Comparison of ENCODE assay signal across 17 cellular contexts in genomic region chr16:66469932-66470546, GRCh38. TPM values are rescaled to one million over a fixed set of nuclear protein-coding genes. Genes with fewer than 3 reads are reported as not detected.
DNase-seq lines count a peak whose midpoint lies in the region; TF ChIP-seq lines count a peak whose summit lies in the region.
"Had no signal": no experiment of that assay in that cellular context is flagged by ENCODE, and none has a peak within 500 bp of the region (broad histone marks: within the 10 kb centered on the region; RNA-seq: fewer than 3 reads in every experiment).

No MANE protein-coding gene starts in this region.

- peaks cover 5% of the 10 kb centered on the region; the same call in 1 of the 2 replicates for H3F3A ChIP-seq in PC-9 (ENCODE audit: insufficient read depth, low read depth)

- peak; percentile 15 for DNase-seq in activated CD8-positive, alpha-beta memory T cell treated with anti-CD3 and anti-CD28 coated beads for 24 hours
- DNase-seq in activated CD8-positive, alpha-beta memory T cell treated with anti-CD3 and anti-CD28 coated beads, Interleukin-2, amount 50 U/mL, for 4 hours = no peak
- DNase-seq in coronary artery (ENCODE audit: low spot score) = peak; percentile 47
- no peak for DNase-seq in neuronal stem cell (ENCODE audit: low spot score)
- no peak for DNase-seq in NCI-H524 (lab: John Stamatoyannopoulos, UW)
- DNase-seq in NCI-H146 (lab: John Stamatoyannopoulos, UW) = no peak
- no peak for DNase-seq in PC-9
- DNase-seq: 8988T; CD4-positive, alpha-beta memory T cell; DMS153; DMS79 treated with DMSO at 0.1 percent for 48 hours; GF-D8 had no signal

- H3K23ac ChIP-seq in neuronal stem cell (ENCODE audit: low read depth, low read length, poor library complexity) = peak overlapping the region; percentile 82

- H4K91ac ChIP-seq in neuronal stem cell (ENCODE audit: low read depth, low read length, poor library complexity) = no peak overlapping the region

- no peak overlapping the region for H3K14ac ChIP-seq in neuronal stem cell (ENCODE audit: low read length)

- no peaks in the 10 kb centered on the region for H3K9me2 ChIP-seq in PC-9 (ENCODE audit: insufficient read depth)

- H3K79me1 ChIP-seq in neuronal stem cell (ENCODE audit: low read depth, low read length) = no peaks in the 10 kb centered on the region

- H3K36me3 ChIP-seq in HEK293 (ENCODE audit: control insufficient read depth in 2 of 2, insufficient read depth in 1 of 2, low read length in 2 of 2) (no peaks in the 10 kb centered on the region), neuronal stem cell (replicated peaks in 1 of 2; ENCODE audit: control insufficient read depth in 2 of 2, insufficient read depth in 2 of 2, low read length in 2 of 2) (no peaks in the 10 kb centered on the region), PC-9 (ENCODE audit: low read depth) (no peaks in the 10 kb centered on the region)
- H3K36me3 ChIP-seq: BLaER1 had no signal

- WGBS in neuronal stem cell (ENCODE audit: extremely low coverage in 2 of 2, insufficient read length in 2 of 2, insufficient replicate concordance in 1 of 2), 2 donors = 100% methylated on average over 1 of the region's 6 CpGs

- BruUV-seq in PC-9 (replicated peaks; lab: Mats Ljungman, UMichigan) = no TSS peak

- no peak overlapping the region for H3K4ac ChIP-seq in neuronal stem cell (ENCODE audit: low read length)

- H3K9me3 ChIP-seq in HEK293 (ENCODE audit: control insufficient read depth, insufficient read depth, low read depth, low read length) = no peaks in the 10 kb centered on the region
- H3K9me3 ChIP-seq in neuronal stem cell (replicated peaks in 1 of 2; ENCODE audit: control insufficient read depth in 2 of 2, insufficient read depth in 1 of 2, low read depth in 1 of 2, low read length in 2 of 2) = no peaks in the 10 kb centered on the region
- H3K9me3 ChIP-seq in PC-9 (ENCODE audit: insufficient read depth, low read depth) = no peaks in the 10 kb centered on the region

- CTCF ChIA-PET in HEK293 (lab: Yijun Ruan, JAX) (interaction anchor here (0.7 to 1.0 kb wide), 2 partner anchors 126 to 194 kb away, joined by 3 read pairs; no protein-coding TSS in a partner anchor), PC-9 (lab: Charles Lee) (interaction anchor here (0.6 kb wide), 1 partner anchor 137 kb away, joined by 3 read pairs; no protein-coding TSS in a partner anchor)

- H2BK120ac ChIP-seq in neuronal stem cell (ENCODE audit: low read depth, low read length) = no peak overlapping the region

- H3K79me2 ChIP-seq in PC-9 (ENCODE audit: low read depth) = no peaks in the 10 kb centered on the region

- POLR2A ChIA-PET in HEK293 (lab: Yijun Ruan, JAX) = no interaction called here
- POLR2A ChIA-PET in PC-9 (lab: Charles Lee; ENCODE audit: unreplicated experiment) = no interaction called here

- H3K4me1 ChIP-seq in HEK293 (ENCODE audit: control insufficient read depth, insufficient read depth, low read length) = peaks cover 5% of the 10 kb centered on the region
- peaks cover 0 to 1% of the 10 kb centered on the region in 2 donors for H3K4me1 ChIP-seq in neuronal stem cell (ENCODE audit: control insufficient read depth in 2 of 2, insufficient read depth in 1 of 2, low read depth in 1 of 2, low read length in 2 of 2)
- peaks cover 13% of the 10 kb centered on the region for H3K4me1 ChIP-seq in PC-9 (replicated peaks; ENCODE audit: insufficient read depth)

- no peak overlapping the region for H4K8ac ChIP-seq in neuronal stem cell (ENCODE audit: low read depth, low read length)

- peak overlapping the region; percentile 69 for H2AK5ac ChIP-seq in neuronal stem cell (ENCODE audit: low read depth, low read length)

- H3K4me2 ChIP-seq in neuronal stem cell (ENCODE audit: insufficient read depth, low read length, poor library complexity, severe bottlenecking) (no peak overlapping the region), PC-9 (no peak overlapping the region)
- H3K4me2 ChIP-seq: BLaER1, GM23338 had no signal

- H4K20me1 ChIP-seq in PC-9 (ENCODE audit: insufficient read depth) = no peaks in the 10 kb centered on the region
- H4K20me1 ChIP-seq: BLaER1 had no signal

- H3K4me3 ChIP-seq in HEK293 (ENCODE audit: low read depth, low read length) (no peak overlapping the region), coronary artery (no peak overlapping the region), neuronal stem cell (ENCODE audit: low read length in 2 of 2) (no peak overlapping the region), PC-9 (no peak overlapping the region)
- H3K4me3 ChIP-seq: BLaER1, GM23338 had no signal

- H3K27ac ChIP-seq in HEK293 (ENCODE audit: extremely low read depth, low read depth, low read length) (no peak overlapping the region), coronary artery (no peak overlapping the region), neuronal stem cell (replicated peaks; ENCODE audit: low read length) (no peak overlapping the region), PC-9 (no peak overlapping the region)
- H3K27ac ChIP-seq: BLaER1 had no signal

- H3K27me3 ChIP-seq in neuronal stem cell (ENCODE audit: control insufficient read depth in 3 of 3, insufficient read depth in 3 of 3, low read depth in 1 of 3, low read length in 3 of 3) (no peaks in the 10 kb centered on the region), PC-9 (ENCODE audit: insufficient read depth, low read depth) (no peaks in the 10 kb centered on the region)
- H3K27me3 ChIP-seq: BLaER1 had no signal

- H3K9ac ChIP-seq in neuronal stem cell (ENCODE audit: low read depth, low read length, poor library complexity) = no peak overlapping the region
- H3K9ac ChIP-seq: BLaER1 had no signal

- H2AFZ ChIP-seq in neuronal stem cell (ENCODE audit: low read length) (no peak overlapping the region), PC-9 (no peak overlapping the region)
- H2AFZ ChIP-seq: GM23338 had no signal

- peak overlapping the region; percentile 40 for H2BK5ac ChIP-seq in neuronal stem cell (ENCODE audit: low read length)

- TF ChIP-seq CTCF in HEK293 (tag by site-specific recombination; IDR thresholded peaks at IDR 0.05) = no peak
- no peak for TF ChIP-seq CTCF in coronary artery (IDR thresholded peaks at IDR 0.05)
- TF ChIP-seq CTCF in PC-9 (conservative IDR thresholded peaks at IDR 0.05) = no peak

- H3K18ac ChIP-seq in neuronal stem cell (ENCODE audit: low read length) = no peak overlapping the region

- no peak overlapping the region for H2BK15ac ChIP-seq in neuronal stem cell (ENCODE audit: low read length)

- intact Hi-C loops in PC-9 (cut with micrococcal nuclease; ENCODE audit: unreplicated experiment) = no loop called here

- H2BK12ac ChIP-seq in neuronal stem cell (ENCODE audit: low read length) = no peak overlapping the region

TF ChIP-seq in HEK293, 187 proteins besides CTCF, POLR2A, EP300 and RAD21:
- TF ChIP-seq KLF17 (tag by site-specific recombination; IDR thresholded peaks at IDR 0.05) (no peak), ZSCAN23 (tag by site-specific recombination; IDR thresholded peaks at IDR 0.05) (no peak), ZNF366 (tag by site-specific recombination; conservative IDR thresholded peaks at IDR 0.05) (peak; percentile 97), KLF8 (tag by site-specific recombination; IDR thresholded peaks at IDR 0.05) (no peak)

RNA-seq across cellular contexts. Expression of gene BEAN1, which starts 42.9 kb away (rescaled TPM):
- polyA plus RNA-seq in neuronal stem cell (2013, experiment 1 of 2) = 1.4 TPM
- 1.6 TPM for polyA plus RNA-seq in neuronal stem cell (2013, experiment 2 of 2)
- total RNA-seq in PC-9 (2021) = 0.37 and 0.48 TPM in 2 replicates
- total RNA-seq: A673; CD4-positive, alpha-beta memory T cell had no signal
- polyA plus RNA-seq: AG04450 had no signal

Comparison
In these comparisons a context has a peak if more than half of its experiments do, and no peak if none do; other contexts are left out.
1. DNase-seq: peak in activated CD8-positive, alpha-beta memory T cell treated with anti-CD3 and anti-CD28 coated beads for 24 hours (single experiment) and coronary artery (single experiment); none in activated CD8-positive, alpha-beta memory T cell treated with anti-CD3 and anti-CD28 coated beads, Interleukin-2, amount 50 U/mL, for 4 hours (single experiment), neuronal stem cell (single experiment), NCI-H524 (0 of 2), NCI-H146 (single experiment) and PC-9 (0 of 2).